ENCODE assay signal across 8 cellular contexts in the genomic region with DNA sequence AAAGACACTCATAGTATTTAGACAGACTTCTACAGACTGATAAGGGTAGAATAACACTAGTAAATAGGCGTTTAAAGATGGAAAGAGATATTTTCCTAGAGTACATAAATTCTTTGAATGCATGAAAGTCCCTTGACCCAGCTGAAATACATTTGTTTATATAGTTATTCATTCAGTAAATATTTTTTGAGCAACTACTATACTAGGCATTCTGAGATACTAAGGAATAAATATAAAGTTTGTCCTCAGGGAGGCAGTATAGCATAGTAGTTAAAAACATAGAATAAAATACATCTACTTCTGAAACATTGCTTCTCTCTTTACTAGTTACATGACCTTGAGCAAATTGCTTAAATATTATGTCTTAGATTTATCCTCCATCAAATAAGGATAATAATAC. TPM values are rescaled to one million over a fixed set of nuclear protein-coding genes. Genes with fewer than 3 reads are reported as not detected.
DNase-seq lines count a peak whose midpoint lies in the region; ATAC-seq and TF ChIP-seq lines count a peak whose summit lies in the region.

No MANE protein-coding gene starts in this region.

- no peaks in the 10 kb centered on the region for H3K4me1 Mint-ChIP-seq in osteocyte (ENCODE audit: unreplicated experiment)
- no peaks in the 10 kb centered on the region for H3K4me1 Mint-ChIP-seq in stimulated activated naive B cell treated with anti-CD40 and anti-IgM and Interleukin-4, amounts not matched to agents 10 μg/mL and 1 μg/mL and 100 μg/mL, for 72 hours

- H3K27me3 ChIP-seq in breast epithelium, result no peaks in the 10 kb centered on the region

- intact Hi-C loops in breast epithelium (cut with DNase I; ENCODE audit: low total_unique reads), result no loop called here

- H3K4me3 Mint-ChIP-seq in osteocyte (ENCODE audit: unreplicated experiment), result no peak overlapping the region
- no peak overlapping the region for H3K4me3 Mint-ChIP-seq in stimulated activated naive B cell treated with anti-CD40 and anti-IgM and Interleukin-4, amounts not matched to agents 10 μg/mL and 1 μg/mL and 100 μg/mL, for 72 hours

- H3K9me3 Mint-ChIP-seq in osteocyte (ENCODE audit: unreplicated experiment), result peaks cover 8% of the 10 kb centered on the region
- no peaks in the 10 kb centered on the region for H3K9me3 Mint-ChIP-seq in stimulated activated naive B cell treated with anti-CD40 and anti-IgM and Interleukin-4, amounts not matched to agents 10 μg/mL and 1 μg/mL and 100 μg/mL, for 72 hours

- no peak for TF ChIP-seq EP300 in Ishikawa (IDR thresholded peaks at IDR 0.05; ENCODE audit: borderline replicate concordance)

- H3K4me1 ChIP-seq in breast epithelium, result no peaks in the 10 kb centered on the region

- H3K27me3 Mint-ChIP-seq in osteocyte (ENCODE audit: unreplicated experiment), result no peaks in the 10 kb centered on the region
- no peaks in the 10 kb centered on the region for H3K27me3 Mint-ChIP-seq in stimulated activated naive B cell treated with anti-CD40 and anti-IgM and Interleukin-4, amounts not matched to agents 10 μg/mL and 1 μg/mL and 100 μg/mL, for 72 hours

- TF ChIP-seq POLR2A in breast epithelium (IDR thresholded peaks at IDR 0.05), result no peak

- H3K27ac ChIP-seq in breast epithelium, result no peak overlapping the region

- no peaks in the 10 kb centered on the region for H3K9me3 ChIP-seq in breast epithelium

- TF ChIP-seq CTCF in GM12864 (IDR thresholded peaks at IDR 0.05; ENCODE audit: low read depth, low read length, missing control alignments), result peak; percentile 10
- TF ChIP-seq CTCF in breast epithelium (IDR thresholded peaks at IDR 0.05), result peak in 2 of 3 donors; percentile 28 to 32
- TF ChIP-seq CTCF in osteocyte (IDR thresholded peaks at IDR 0.05), result peak; percentile 48

- no peaks in the 10 kb centered on the region for H3K36me3 ChIP-seq in breast epithelium

- TF ChIP-seq RAD21 in Ishikawa (IDR thresholded peaks at IDR 0.05; ENCODE audit: low read depth), result peak; percentile 26; the same call in 1 of the 2 replicates

- ATAC-seq in HG03439 (IDR thresholded peaks at IDR 0.05; ENCODE audit: unreplicated experiment), result no peak
- ATAC-seq in stimulated activated naive B cell treated with anti-CD40 and anti-IgM and Interleukin-4, amounts not matched to agents 10 μg/mL and 1 μg/mL and 100 μg/mL, for 72 hours (replicated peaks), result no peak

- DNase-seq in GM12864 (ENCODE audit: low read depth), result no peak
- no peak for DNase-seq in breast epithelium (ENCODE audit: low spot score in 2 of 2)
- no peak for DNase-seq in osteocyte (ENCODE audit: extremely low spot score, unreplicated experiment)
- no peak for DNase-seq in HPDE6-E6E7 (ENCODE audit: extremely low spot score)
- DNase-seq in germinal center (ENCODE audit: low spot score), result no peak
- no peak for DNase-seq in stimulated activated naive B cell treated with anti-CD40 and anti-IgM and Interleukin-4, amounts not matched to agents 10 μg/mL and 1 μg/mL and 100 μg/mL, for 72 hours

- H3K36me3 Mint-ChIP-seq in osteocyte (ENCODE audit: unreplicated experiment), result no peaks in the 10 kb centered on the region
- no peaks in the 10 kb centered on the region for H3K36me3 Mint-ChIP-seq in stimulated activated naive B cell treated with anti-CD40 and anti-IgM and Interleukin-4, amounts not matched to agents 10 μg/mL and 1 μg/mL and 100 μg/mL, for 72 hours

- H3K27ac Mint-ChIP-seq in osteocyte (ENCODE audit: unreplicated experiment), result no peak overlapping the region
- no peak overlapping the region for H3K27ac Mint-ChIP-seq in stimulated activated naive B cell treated with anti-CD40 and anti-IgM and Interleukin-4, amounts not matched to agents 10 μg/mL and 1 μg/mL and 100 μg/mL, for 72 hours

- H3K4me3 ChIP-seq in GM12864 (ENCODE audit: low read depth, low read length), result no peak overlapping the region
- H3K4me3 ChIP-seq in breast epithelium, result no peak overlapping the region

TF ChIP-seq in Ishikawa, 13 proteins besides CTCF, POLR2A, EP300 and RAD21:
- TF ChIP-seq YY1 (IDR thresholded peaks at IDR 0.05; ENCODE audit: low read depth), result no peak
- TF ChIP-seq ZBTB7A (IDR thresholded peaks at IDR 0.05; ENCODE audit: low read depth), result no peak
- TF ChIP-seq NFIC (IDR thresholded peaks at IDR 0.05), result no peak

RNA-seq across cellular contexts. Expression of gene HMGN5, which starts 27.4 kb away (rescaled TPM):
- total RNA-seq in breast epithelium, result 1 to 10 TPM; 4.3 to 8.3 (median 4.6) TPM
- total RNA-seq in osteocyte, result 1.6 and 2.7 TPM in 2 replicates

RNA-seq across cellular contexts. Expression of gene SH3BGRL, which starts 27.6 kb away (rescaled TPM):
- 100 to 1,000 TPM; 145 to 294 (median 180) TPM for total RNA-seq in breast epithelium
- total RNA-seq in osteocyte, result 166 TPM in 2 replicates
